In the genomic region with DNA sequence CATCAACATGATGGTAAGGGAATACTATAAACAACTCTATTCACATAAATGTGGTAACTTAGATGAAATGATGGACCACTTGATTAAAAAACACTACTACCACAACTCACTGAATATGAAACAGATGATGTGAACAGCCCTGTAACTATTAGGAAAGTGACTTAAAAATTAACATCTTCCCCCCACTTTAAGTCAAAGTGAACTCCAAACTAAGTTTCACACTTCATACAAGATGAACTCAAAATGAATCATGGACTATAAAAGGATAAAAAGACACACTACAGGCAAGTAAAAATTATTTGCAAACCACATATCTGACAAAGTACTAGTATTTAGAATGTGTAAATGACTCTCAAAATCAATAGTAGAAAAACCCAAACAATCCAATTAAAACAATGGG, we compare ENCODE assay signal across 18 cellular contexts.
A peak's percentile ranks its signal among the peaks of the same experiment; 100 is the strongest.
DNase-seq lines count a peak whose midpoint lies in the region; ATAC-seq, FAIRE-seq and TF ChIP-seq lines count a peak whose summit lies in the region.
"Had no signal": no experiment of that assay in that cellular context is flagged by ENCODE, and none has a peak within 500 bp of the region (broad histone marks: within the 10 kb centered on the region; RNA-seq: fewer than 3 reads in every experiment).

No MANE protein-coding gene starts in this region.

- DNase-seq in stimulated activated naive CD8-positive, alpha-beta T cell treated with anti-CD3 and anti-CD28 coated beads, Interleukin-15, amount 100 ng/mL, for 72 hours: no peak
- no peak for DNase-seq in stimulated activated naive CD8-positive, alpha-beta T cell treated with anti-CD3 and anti-CD28 coated beads, Interleukin-15, Interleukin-2, amounts not matched to agents 100 U/mL and 50 U/mL, for 24 hours
- no peak for DNase-seq in pancreas
- DNase-seq in naive thymus-derived CD8-positive, alpha-beta T cell: no peak
- DNase-seq: C1 segment of cervical spinal cord; Calu3; CD4-positive, alpha-beta memory T cell; COR-L47; DMS53; DMS79 treated with DMSO at 0.1 percent for 48 hours; GF-D8; GM23248; H7; HCEC 1CT had no signal

- no peaks in the 10 kb centered on the region for H3K4me1 Mint-ChIP-seq in stimulated activated naive CD8-positive, alpha-beta T cell treated with anti-CD3 and anti-CD28 coated beads, Interleukin-15, amount 100 ng/mL, for 72 hours
- H3K4me1 Mint-ChIP-seq in naive thymus-derived CD8-positive, alpha-beta T cell: peaks cover 0 to 9% (median 7%) of the 10 kb centered on the region in 4 donors

- no peak overlapping the region for H3K4me3 Mint-ChIP-seq in stimulated activated naive CD8-positive, alpha-beta T cell treated with anti-CD3 and anti-CD28 coated beads, Interleukin-15, amount 100 ng/mL, for 72 hours
- no peak overlapping the region for H3K4me3 Mint-ChIP-seq in naive thymus-derived CD8-positive, alpha-beta T cell
- H3K4me3 Mint-ChIP-seq: CD4-positive, alpha-beta memory T cell had no signal

- no peaks in the 10 kb centered on the region for H3K4me1 ChIP-seq in pancreas

- POLR2A ChIA-PET in naive thymus-derived CD8-positive, alpha-beta T cell (lab: Charles Lee): no interaction called here

- no peak overlapping the region for H3K27ac Mint-ChIP-seq in stimulated activated naive CD8-positive, alpha-beta T cell treated with anti-CD3 and anti-CD28 coated beads, Interleukin-15, amount 100 ng/mL, for 72 hours
- no peak overlapping the region for H3K27ac Mint-ChIP-seq in naive thymus-derived CD8-positive, alpha-beta T cell
- H3K27ac Mint-ChIP-seq: CD4-positive, alpha-beta memory T cell had no signal

- H3K4me3 ChIP-seq in pancreas: no peak overlapping the region
- H3K4me3 ChIP-seq: GM23248 had no signal

- H3K36me3 ChIP-seq in pancreas: no peaks in the 10 kb centered on the region

- H3K27ac ChIP-seq in VCaP: peak overlapping the region; percentile 3; the same call in 1 of the 2 replicates
- no peak overlapping the region for H3K27ac ChIP-seq in pancreas
- H3K27ac ChIP-seq: GM23248 had no signal

- no peaks in the 10 kb centered on the region for H3K27me3 ChIP-seq in pancreas

- no peaks in the 10 kb centered on the region for H3K27me3 Mint-ChIP-seq in stimulated activated naive CD8-positive, alpha-beta T cell treated with anti-CD3 and anti-CD28 coated beads, Interleukin-15, amount 100 ng/mL, for 72 hours
- H3K27me3 Mint-ChIP-seq in naive thymus-derived CD8-positive, alpha-beta T cell: no peaks in the 10 kb centered on the region
- H3K27me3 Mint-ChIP-seq: CD4-positive, alpha-beta memory T cell had no signal

- H3K9me3 ChIP-seq in pancreas: no peaks in the 10 kb centered on the region

- TF ChIP-seq CTCF in VCaP (conservative IDR thresholded peaks at IDR 0.05): no peak
- TF ChIP-seq CTCF in pancreas (IDR thresholded peaks at IDR 0.05): no peak

- H3K9me3 Mint-ChIP-seq in stimulated activated naive CD8-positive, alpha-beta T cell treated with anti-CD3 and anti-CD28 coated beads, Interleukin-15, amount 100 ng/mL, for 72 hours: no peaks in the 10 kb centered on the region
- no peaks in the 10 kb centered on the region for H3K9me3 Mint-ChIP-seq in naive thymus-derived CD8-positive, alpha-beta T cell
- H3K9me3 Mint-ChIP-seq: CD4-positive, alpha-beta memory T cell had no signal

- intact Hi-C loops in pancreas (cut with DNase I): no loop called here

- H3K36me3 Mint-ChIP-seq in naive thymus-derived CD8-positive, alpha-beta T cell: peaks cover 0 to 45% (median 11%) of the 10 kb centered on the region in 3 donors

- peak; percentile 34 for FAIRE-seq in pancreas (lab: Jason Lieb, UNC)
- FAIRE-seq: GM12891, H1 had no signal

- peak; percentile 23 for ATAC-seq in stimulated activated naive CD8-positive, alpha-beta T cell treated with anti-CD3 and anti-CD28 coated beads, Interleukin-15, amount 100 ng/mL, for 72 hours
- ATAC-seq in stimulated activated naive CD8-positive, alpha-beta T cell treated with anti-CD3 and anti-CD28 coated beads, Interleukin-15, Interleukin-2, amounts not matched to agents 100 U/mL and 50 U/mL, for 24 hours: no peak
- ATAC-seq in pancreas: no peak
- no peak for ATAC-seq in naive thymus-derived CD8-positive, alpha-beta T cell
- ATAC-seq in HG02798 (IDR thresholded peaks at IDR 0.05; ENCODE audit: poor library complexity, unreplicated experiment): no peak
